In genomic region chr4:74675673-74676279, GRCh38 we compare ENCODE assay signal across 8 cellular contexts.
DNase-seq lines count a peak whose midpoint lies in the region; ATAC-seq, FAIRE-seq and TF ChIP-seq lines count a peak whose summit lies in the region.

No MANE protein-coding gene starts in this region.

- H3K36me3 Mint-ChIP-seq in astrocyte (ENCODE audit: low read depth, unreplicated experiment), result no peaks in the 10 kb centered on the region
- no peaks in the 10 kb centered on the region for H3K36me3 Mint-ChIP-seq in immature natural killer cell

- no peaks in the 10 kb centered on the region for H4K20me1 ChIP-seq in astrocyte (ENCODE audit: insufficient read depth, low read length)

- FAIRE-seq in astrocyte (lab: Jason Lieb, UNC), result peak; percentile 95

- no peak overlapping the region for H3K4me3 ChIP-seq in AG04449 (ENCODE audit: low read depth, low read length)
- H3K4me3 ChIP-seq in astrocyte (ENCODE audit: insufficient read depth, low read depth, low read length), result no peak overlapping the region
- H3K4me3 ChIP-seq in upper lobe of left lung, result no peak overlapping the region

- H3K4me3 Mint-ChIP-seq in astrocyte (ENCODE audit: unreplicated experiment), result no peak overlapping the region
- no peak overlapping the region for H3K4me3 Mint-ChIP-seq in immature natural killer cell

- H3K79me2 ChIP-seq in astrocyte (ENCODE audit: insufficient read depth, low read length), result no peaks in the 10 kb centered on the region

- H3K27ac ChIP-seq in astrocyte (ENCODE audit: low read depth, low read length), result no peak overlapping the region
- H3K27ac ChIP-seq in upper lobe of left lung, result no peak overlapping the region

- H3K4me1 ChIP-seq in astrocyte (ENCODE audit: insufficient read depth, low read length) (no peaks in the 10 kb centered on the region), upper lobe of left lung (peaks cover 0 to 6% (median 0%) of the 10 kb centered on the region in 4 donors)

- H3K9ac ChIP-seq in astrocyte (ENCODE audit: low read length), result no peak overlapping the region

- TF ChIP-seq EP300 in upper lobe of left lung (IDR thresholded peaks at IDR 0.05), result no peak

- 14% methylated on average over 5 of the region's 5 CpGs for WGBS in upper lobe of left lung, 2 donors

- no peaks in the 10 kb centered on the region for H3K9me3 Mint-ChIP-seq in astrocyte (ENCODE audit: unreplicated experiment)
- H3K9me3 Mint-ChIP-seq in immature natural killer cell, result no peaks in the 10 kb centered on the region

- H3K9me3 ChIP-seq in astrocyte (ENCODE audit: insufficient read depth, low read depth, low read length) (no peaks in the 10 kb centered on the region), upper lobe of left lung (no peaks in the 10 kb centered on the region)

- peak; percentile 79 for TF ChIP-seq CTCF in AG04449 (IDR thresholded peaks at IDR 0.05; ENCODE audit: insufficient read depth, low read length, missing control alignments)
- peak; percentile 71 for TF ChIP-seq CTCF in GM10266 (IDR thresholded peaks at IDR 0.05; ENCODE audit: control insufficient read depth, insufficient read depth, low read depth, missing control alignments)
- TF ChIP-seq CTCF in astrocyte (IDR thresholded peaks at IDR 0.05; ENCODE audit: insufficient read depth, low read depth, low read length), result peak; percentile 92
- TF ChIP-seq CTCF in upper lobe of left lung (IDR thresholded peaks at IDR 0.05), result peak; percentile 41 to 71 (median 65)

- H3K4me1 Mint-ChIP-seq in astrocyte (ENCODE audit: low read depth, unreplicated experiment) (no peaks in the 10 kb centered on the region), immature natural killer cell (no peaks in the 10 kb centered on the region)

- H3K27ac Mint-ChIP-seq in astrocyte (ENCODE audit: unreplicated experiment) (no peak overlapping the region), immature natural killer cell (no peak overlapping the region)

- ATAC-seq in HG02678 (IDR thresholded peaks at IDR 0.05; ENCODE audit: unreplicated experiment) (peak; percentile 75), upper lobe of left lung (ENCODE audit: low FRiP score in 2 of 2) (peak in 1 of 2 donors; percentile 76)

- intact Hi-C loops in posterior vena cava (cut with DNase I), result loop anchor here in 1 of 2 donors (10.0 kb wide), 1 partner anchor 301 kb away; no protein-coding TSS in a partner anchor

- H3K27me3 ChIP-seq in astrocyte (ENCODE audit: insufficient read depth, low read length), result peaks cover 7% of the 10 kb centered on the region
- no peaks in the 10 kb centered on the region for H3K27me3 ChIP-seq in upper lobe of left lung

- TF ChIP-seq POLR2A in upper lobe of left lung (IDR thresholded peaks at IDR 0.05), result no peak

- H2AFZ ChIP-seq in astrocyte (ENCODE audit: low read depth, low read length), result no peak overlapping the region

- no peak overlapping the region for H3K4me2 ChIP-seq in astrocyte (ENCODE audit: low read length)

- H3K36me3 ChIP-seq in astrocyte (ENCODE audit: insufficient read depth, low read length), result no peaks in the 10 kb centered on the region
- no peaks in the 10 kb centered on the region for H3K36me3 ChIP-seq in upper lobe of left lung

- POLR2A ChIA-PET in AG04449 (lab: Yijun Ruan, JAX), result no interaction called here

- peak; percentile 16 for DNase-seq in AG04449 (ENCODE audit: low read depth, low spot score)
- peak; percentile 32 for DNase-seq in GM10266 (ENCODE audit: extremely low spot score)
- peak; percentile 23 for DNase-seq in NCI-H2196 (lab: John Stamatoyannopoulos, UW; ENCODE audit: unreplicated experiment)
- peak; percentile 33 for DNase-seq in astrocyte (ENCODE audit: low read depth)
- peak; percentile 1 to 2 (median 2) for DNase-seq in immature natural killer cell
- DNase-seq in upper lobe of left lung, result no peak
- DNase-seq in posterior vena cava (ENCODE audit: low spot score), result no peak

- CTCF ChIA-PET in AG04449 (lab: Yijun Ruan, JAX), result interaction anchor here (0.8 to 20.7 kb wide), 34 partner anchors 10 to 481 kb away, joined by 3 to 404 read pairs (median 5); partner anchors contain the start of gene EPGN

- peaks cover 2% of the 10 kb centered on the region for H3K27me3 Mint-ChIP-seq in astrocyte (ENCODE audit: low read depth, unreplicated experiment)
- H3K27me3 Mint-ChIP-seq in immature natural killer cell (ENCODE audit: low read depth in 3 of 3), result peaks cover 0 to 3% (median 2%) of the 10 kb centered on the region in 3 donors

Comparison
In these comparisons a context has a peak if more than half of its experiments do, and no peak if none do; other contexts are left out.
1. DNase-seq: peak in AG04449 (single experiment), GM10266 (single experiment), NCI-H2196 (single experiment), astrocyte (single experiment) and immature natural killer cell (3 of 3); none in upper lobe of left lung (0 of 2) and posterior vena cava (single experiment).
2. Peak in every context shown above with its lines, with median percentiles within 50 percentile points of each other: CTCF ChIP-seq.